ENCODE assay signal across 8 cellular contexts in the genomic region with DNA sequence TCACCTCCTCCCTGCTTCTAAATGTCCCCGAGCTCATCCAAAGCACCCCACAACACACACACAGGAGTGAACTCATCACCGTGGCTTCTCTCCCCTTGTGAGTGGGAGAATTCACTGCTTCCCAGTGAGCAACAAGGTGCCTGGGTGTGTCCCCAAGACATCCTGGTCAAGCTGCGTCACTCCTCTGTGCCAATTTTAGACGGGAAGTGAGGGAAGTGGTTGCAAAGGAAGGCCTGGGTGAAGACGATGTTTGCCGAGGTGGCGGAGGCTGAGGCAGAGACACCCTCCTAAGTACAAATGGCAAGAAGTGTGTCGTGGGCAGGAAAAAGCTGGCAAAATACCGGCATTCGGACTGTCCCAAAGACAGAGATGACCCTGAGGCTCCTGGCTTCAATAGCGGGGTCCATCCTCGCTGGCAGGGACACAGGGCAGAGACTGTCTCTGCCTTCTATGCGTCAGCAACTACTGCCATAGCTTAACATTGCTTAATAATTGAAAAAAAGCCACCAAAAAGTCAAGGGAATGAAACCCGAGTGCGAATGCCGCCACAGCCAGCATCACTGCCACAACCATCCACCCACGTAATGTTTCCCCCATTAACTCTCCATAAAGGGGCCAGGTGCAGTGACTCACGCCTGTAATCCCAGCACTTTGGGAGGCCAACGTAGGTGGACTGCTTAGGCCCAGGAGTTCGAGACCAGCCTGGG.
DNase-seq lines count a peak whose midpoint lies in the region; ATAC-seq and TF ChIP-seq lines count a peak whose summit lies in the region.
"Had no signal": no experiment of that assay in that cellular context is flagged by ENCODE, and none has a peak within 500 bp of the region (broad histone marks: within the 10 kb centered on the region; RNA-seq: fewer than 3 reads in every experiment).

No MANE protein-coding gene starts in this region.

- H3K4me3 Mint-ChIP-seq in HFFc6 (peak overlapping the region; percentile 49), immature natural killer cell (peak overlapping the region in 1 of 5 donors; percentile 23)

- H3K4me3 ChIP-seq in adrenal gland (no peak overlapping the region), subcutaneous abdominal adipose tissue (ENCODE audit: low read depth in 1 of 5, low read length in 5 of 5) (no peak overlapping the region)

- H3K9me3 Mint-ChIP-seq in HFFc6: no peaks in the 10 kb centered on the region
- no peaks in the 10 kb centered on the region for H3K9me3 Mint-ChIP-seq in immature natural killer cell

- DNase-seq in HFFc6: no peak
- DNase-seq in adrenal gland: peak in 5 of 7 donors; percentile 73 to 93 (median 89)
- DNase-seq in immature natural killer cell: no peak
- DNase-seq in NCI-H2227 (lab: John Stamatoyannopoulos, UW; ENCODE audit: unreplicated experiment): no peak
- DNase-seq: activated CD4-positive, alpha-beta T cell treated with anti-CD3 and anti-CD28 coated beads for 48 hours had no signal

- peaks cover 47% of the 10 kb centered on the region for H3K36me3 Mint-ChIP-seq in HFFc6 (ENCODE audit: low read depth)
- H3K36me3 Mint-ChIP-seq in immature natural killer cell: peaks cover 0 to 5% (median 0%) of the 10 kb centered on the region in 3 donors

- peak in 1 of 2 donors; percentile 36 for TF ChIP-seq POLR2A in adrenal gland (IDR thresholded peaks at IDR 0.05)

- peak overlapping the region; percentile 100 for H3K27ac Mint-ChIP-seq in HFFc6
- peak overlapping the region; percentile 21 to 84 (median 54) for H3K27ac Mint-ChIP-seq in immature natural killer cell

- no peak for TF ChIP-seq CTCF in HFFc6 (IDR thresholded peaks at IDR 0.05)
- TF ChIP-seq CTCF in adrenal gland (IDR thresholded peaks at IDR 0.05): no peak

- H3K9ac ChIP-seq in subcutaneous abdominal adipose tissue (ENCODE audit: low read length in 5 of 5): peak overlapping the region in 1 of 5 donors; percentile 1

- H3K4me1 Mint-ChIP-seq in HFFc6 (ENCODE audit: low read depth) (peaks cover 79% of the 10 kb centered on the region), immature natural killer cell (peaks cover 42 to 62% of the 10 kb centered on the region in 2 donors)

- intact Hi-C loops in adrenal gland (cut with DNase I): loop anchor here in 1 of 2 donors (10.0 kb wide), 1 partner anchor 74 kb away; the partner anchor contains the start of gene VGLL4

- H3K4me1 ChIP-seq in adrenal gland (replicated peaks in 1 of 2) (peaks cover 13 to 31% of the 10 kb centered on the region in 2 donors), subcutaneous abdominal adipose tissue (ENCODE audit: control insufficient read depth in 5 of 5, insufficient read depth in 5 of 5, low read length in 5 of 5) (peaks cover 7 to 38% (median 32%) of the 10 kb centered on the region in 5 donors)

- H3K9me3 ChIP-seq in adrenal gland (replicated peaks in 1 of 3) (no peaks in the 10 kb centered on the region), subcutaneous abdominal adipose tissue (ENCODE audit: control insufficient read depth in 5 of 5, low read length in 5 of 5) (no peaks in the 10 kb centered on the region)

- peaks cover 17% of the 10 kb centered on the region for H3K27me3 Mint-ChIP-seq in HFFc6 (ENCODE audit: insufficient read depth)
- H3K27me3 Mint-ChIP-seq in immature natural killer cell (ENCODE audit: low read depth in 3 of 3): peaks cover 6% of the 10 kb centered on the region in 3 donors

- H3K36me3 ChIP-seq in adrenal gland (replicated peaks in 1 of 2) (peaks cover 0 to 8% of the 10 kb centered on the region in 2 donors), subcutaneous abdominal adipose tissue (ENCODE audit: control insufficient read depth in 5 of 5, insufficient read depth in 5 of 5, low read length in 5 of 5) (peaks cover 0 to 36% (median 19%) of the 10 kb centered on the region in 5 donors)

- 44 to 74% (median 58%) methylated on average over 19 to 20 of the region's 20 CpGs for WGBS in adrenal gland, 4 donors

- no peak for ATAC-seq in HG02678 (IDR thresholded peaks at IDR 0.05; ENCODE audit: unreplicated experiment)
- ATAC-seq in GM18870 (IDR thresholded peaks at IDR 0.05; ENCODE audit: unreplicated experiment): no peak

- H3K27me3 ChIP-seq in adrenal gland (no peaks in the 10 kb centered on the region), subcutaneous abdominal adipose tissue (ENCODE audit: control insufficient read depth in 5 of 5, insufficient read depth in 4 of 5, low read length in 5 of 5) (no peaks in the 10 kb centered on the region)

- peak overlapping the region; percentile 55 to 99 (median 78) for H3K27ac ChIP-seq in adrenal gland
- H3K27ac ChIP-seq in subcutaneous abdominal adipose tissue (ENCODE audit: low read depth, low read length): peak overlapping the region; percentile 40

Comparison
In these comparisons a context has a peak if more than half of its experiments do, and no peak if none do; other contexts are left out.
1. DNase-seq: peak in adrenal gland (5 of 7); none in HFFc6 (single experiment), immature natural killer cell (0 of 3) and NCI-H2227 (single experiment).